Comparison of ENCODE assay signal across 11 cellular contexts in the genomic region with DNA sequence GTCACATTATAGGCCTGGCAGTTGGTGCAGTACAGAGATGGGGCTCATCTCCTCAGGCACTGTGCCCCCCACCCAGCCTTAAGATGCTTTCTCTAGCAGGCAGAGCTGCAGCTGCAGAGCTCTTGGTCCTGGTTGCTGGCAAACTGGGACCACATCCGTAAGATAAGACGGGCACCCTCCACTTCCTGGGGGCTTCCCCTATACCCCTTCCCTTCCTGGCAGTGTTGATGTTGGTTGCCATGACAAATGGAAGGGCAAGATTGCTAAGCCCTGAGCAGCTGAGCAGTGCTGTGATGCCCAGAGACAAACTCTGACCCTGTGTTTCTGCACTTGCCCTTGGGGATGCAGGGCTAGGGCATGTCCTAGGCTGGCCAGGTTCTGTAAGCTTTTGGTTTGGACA.
DNase-seq lines count a peak whose midpoint lies in the region; ATAC-seq, FAIRE-seq and TF ChIP-seq lines count a peak whose summit lies in the region.
"Had no signal": no experiment of that assay in that cellular context is flagged by ENCODE, and none has a peak within 500 bp of the region (broad histone marks: within the 10 kb centered on the region; RNA-seq: fewer than 3 reads in every experiment).

No MANE protein-coding gene starts in this region.

- H3K9me3 ChIP-seq in A549: no peaks in the 10 kb centered on the region

- no peak overlapping the region for H3K4me2 ChIP-seq in A549

- no peak for TF ChIP-seq POLR2A in A549 (IDR thresholded peaks at IDR 0.05; ENCODE audit: low read length)

- TF ChIP-seq CTCF in A549 (IDR thresholded peaks at IDR 0.05): no peak

- H3K27ac Mint-ChIP-seq in naive thymus-derived CD8-positive, alpha-beta T cell: peak overlapping the region; percentile 97 to 100 (median 99)

- TF ChIP-seq RAD21 in A549 (conservative IDR thresholded peaks at IDR 0.05 in 1 of 2, IDR thresholded peaks at IDR 0.05 in 1 of 2): no peak

- H3K4me3 Mint-ChIP-seq in naive thymus-derived CD8-positive, alpha-beta T cell: peak overlapping the region; percentile 66 to 96 (median 89)

- H3K27me3 Mint-ChIP-seq in naive thymus-derived CD8-positive, alpha-beta T cell: no peaks in the 10 kb centered on the region

- H3K36me3 Mint-ChIP-seq in naive thymus-derived CD8-positive, alpha-beta T cell: no peaks in the 10 kb centered on the region

- 100% methylated on average over 2 of the region's 2 CpGs for WGBS in A549 (ENCODE audit: missing lambda C conversion rate)

- no peaks in the 10 kb centered on the region for H3K9me3 Mint-ChIP-seq in naive thymus-derived CD8-positive, alpha-beta T cell

- ATAC-seq in A549 (no peak), GM18873 (IDR thresholded peaks at IDR 0.05; ENCODE audit: low FRiP score, unreplicated experiment) (no peak), HG03280 (IDR thresholded peaks at IDR 0.05; ENCODE audit: unreplicated experiment) (no peak), left lobe of liver (no peak)
- peak; percentile 86 for ATAC-seq in naive thymus-derived CD8-positive, alpha-beta T cell

- H3K4me1 ChIP-seq in A549: peaks cover 68% of the 10 kb centered on the region

- TF ChIP-seq EP300 in A549 (IDR thresholded peaks at IDR 0.05): no peak

- peak overlapping the region; percentile 91 to 94; a peak in 4 of 6 replicates for H3K27ac ChIP-seq in A549

- H3K4me1 Mint-ChIP-seq in naive thymus-derived CD8-positive, alpha-beta T cell: peaks cover 35 to 74% (median 65%) of the 10 kb centered on the region in 4 donors

- CTCF ChIA-PET in A549 (lab: Yijun Ruan, JAX): interaction anchor here (0.5 to 9.9 kb wide), 9 partner anchors 21 to 1767 kb away, joined by 3 to 198 read pairs (median 3); no protein-coding TSS in a partner anchor

- DNase-seq in A549 (ENCODE audit: low read depth in 1 of 2, low spot score in 1 of 2): no peak
- peak; percentile 46 for DNase-seq in NAMALWA (ENCODE audit: low spot score)
- peak; percentile 49 to 64 for DNase-seq in activated T-cell treated with anti-CD3 and anti-CD28 coated beads, Interleukin-2, amount 50 U/mL, for 48 hours
- peak; percentile 16 to 91 (median 76) for DNase-seq in naive thymus-derived CD8-positive, alpha-beta T cell
- no peak for DNase-seq in NCI-H2081 (lab: John Stamatoyannopoulos, UW)
- no peak for DNase-seq in left lobe of liver (ENCODE audit: low spot score)
- DNase-seq: mesenchymal stem cell, NCI-H2029 had no signal

- FAIRE-seq in A549 (lab: Jason Lieb, UNC): no peak
- FAIRE-seq: GM19239 had no signal

- POLR2A ChIA-PET in A549 (lab: Yijun Ruan, JAX): no interaction called here
- POLR2A ChIA-PET in naive thymus-derived CD8-positive, alpha-beta T cell (lab: Charles Lee): interaction anchor here (0.7 to 1.2 kb wide), 2 partner anchors 13 to 22 kb away, joined by 3 to 4 read pairs; no protein-coding TSS in a partner anchor

- no peak overlapping the region for H3K4me3 ChIP-seq in A549

TF ChIP-seq in A549, 52 proteins besides CTCF, POLR2A, EP300 and RAD21:
- TF ChIP-seq FOSL2 (IDR thresholded peaks at IDR 0.05): no peak
- no peak for TF ChIP-seq FOSL2 (CRISPR knock-in tag; IDR thresholded peaks at IDR 0.05)
- TF ChIP-seq CEBPB (IDR thresholded peaks at IDR 0.05): no peak
- TF ChIP-seq NFE2L2 (conservative IDR thresholded peaks at IDR 0.05; ENCODE audit: low read length): no peak
- no peak for TF ChIP-seq SMC3 (IDR thresholded peaks at IDR 0.05)
- TF ChIP-seq, protein P1, sequence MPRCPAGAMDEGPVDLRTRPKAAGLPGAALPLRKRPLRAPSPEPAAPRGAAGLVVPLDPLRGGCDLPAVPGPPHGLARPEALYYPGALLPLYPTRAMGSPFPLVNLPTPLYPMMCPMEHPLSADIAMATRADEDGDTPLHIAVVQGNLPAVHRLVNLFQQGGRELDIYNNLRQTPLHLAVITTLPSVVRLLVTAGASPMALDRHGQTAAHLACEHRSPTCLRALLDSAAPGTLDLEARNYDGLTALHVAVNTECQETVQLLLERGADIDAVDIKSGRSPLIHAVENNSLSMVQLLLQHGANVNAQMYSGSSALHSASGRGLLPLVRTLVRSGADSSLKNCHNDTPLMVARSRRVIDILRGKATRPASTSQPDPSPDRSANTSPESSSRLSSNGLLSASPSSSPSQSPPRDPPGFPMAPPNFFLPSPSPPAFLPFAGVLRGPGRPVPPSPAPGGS (IDR thresholded peaks at IDR 0.05): no peak
- TF ChIP-seq, protein P2, sequence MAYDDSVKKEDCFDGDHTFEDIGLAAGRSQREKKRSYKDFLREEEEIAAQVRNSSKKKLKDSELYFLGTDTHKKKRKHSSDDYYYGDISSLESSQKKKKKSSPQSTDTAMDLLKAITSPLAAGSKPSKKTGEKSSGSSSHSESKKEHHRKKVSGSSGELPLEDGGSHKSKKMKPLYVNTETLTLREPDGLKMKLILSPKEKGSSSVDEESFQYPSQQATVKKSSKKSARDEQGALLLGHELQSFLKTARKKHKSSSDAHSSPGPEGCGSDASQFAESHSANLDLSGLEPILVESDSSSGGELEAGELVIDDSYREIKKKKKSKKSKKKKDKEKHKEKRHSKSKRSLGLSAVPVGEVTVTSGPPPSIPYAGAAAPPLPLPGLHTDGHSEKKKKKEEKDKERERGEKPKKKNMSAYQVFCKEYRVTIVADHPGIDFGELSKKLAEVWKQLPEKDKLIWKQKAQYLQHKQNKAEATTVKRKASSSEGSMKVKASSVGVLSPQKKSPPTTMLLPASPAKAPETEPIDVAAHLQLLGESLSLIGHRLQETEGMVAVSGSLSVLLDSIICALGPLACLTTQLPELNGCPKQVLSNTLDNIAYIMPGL (CRISPR knock-in tag; IDR thresholded peaks at IDR 0.05; ENCODE audit: borderline replicate concordance): no peak
- no peak for TF ChIP-seq CBX2 (IDR thresholded peaks at IDR 0.05; ENCODE audit: borderline replicate concordance, low read depth)
- TF ChIP-seq EHMT2 (IDR thresholded peaks at IDR 0.05; ENCODE audit: low read depth): no peak
- no peak for TF ChIP-seq FOXS1 (CRISPR knock-in tag; IDR thresholded peaks at IDR 0.05)
- no peak for TF ChIP-seq BHLHE40 (IDR thresholded peaks at IDR 0.05; ENCODE audit: low read depth, low read length)
- TF ChIP-seq MYC (IDR thresholded peaks at IDR 0.05; ENCODE audit: borderline replicate concordance, low read length): no peak
- TF ChIP-seq, protein P3, sequence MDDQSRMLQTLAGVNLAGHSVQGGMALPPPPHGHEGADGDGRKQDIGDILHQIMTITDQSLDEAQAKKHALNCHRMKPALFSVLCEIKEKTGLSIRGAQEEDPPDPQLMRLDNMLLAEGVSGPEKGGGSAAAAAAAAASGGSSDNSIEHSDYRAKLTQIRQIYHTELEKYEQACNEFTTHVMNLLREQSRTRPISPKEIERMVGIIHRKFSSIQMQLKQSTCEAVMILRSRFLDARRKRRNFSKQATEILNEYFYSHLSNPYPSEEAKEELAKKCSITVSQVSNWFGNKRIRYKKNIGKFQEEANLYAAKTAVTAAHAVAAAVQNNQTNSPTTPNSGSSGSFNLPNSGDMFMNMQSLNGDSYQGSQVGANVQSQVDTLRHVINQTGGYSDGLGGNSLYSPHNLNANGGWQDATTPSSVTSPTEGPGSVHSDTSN (IDR thresholded peaks at IDR 0.05): no peak
- TF ChIP-seq MAZ (IDR thresholded peaks at IDR 0.05; ENCODE audit: borderline replicate concordance, low read depth, low read length): no peak
- TF ChIP-seq ESRRA (IDR thresholded peaks at IDR 0.05; ENCODE audit: borderline replicate concordance, low read length): no peak
- no peak for TF ChIP-seq RNF2 (IDR thresholded peaks at IDR 0.05; ENCODE audit: borderline replicate concordance, low read depth)
- no peak for TF ChIP-seq JUN (IDR thresholded peaks at IDR 0.05)

Comparison
In these comparisons a context has a peak if more than half of its experiments do, and no peak if none do; other contexts are left out.
1. ATAC-seq: peak in naive thymus-derived CD8-positive, alpha-beta T cell (2 of 2); none in A549 (0 of 2), GM18873 (single experiment), HG03280 (single experiment) and left lobe of liver (single experiment).
2. DNase-seq: peak in NAMALWA (single experiment), activated T-cell treated with anti-CD3 and anti-CD28 coated beads, Interleukin-2, amount 50 U/mL, for 48 hours (2 of 2) and naive thymus-derived CD8-positive, alpha-beta T cell (10 of 10); none in A549 (0 of 2), NCI-H2081 (0 of 2) and left lobe of liver (single experiment).